In the genomic region with DNA sequence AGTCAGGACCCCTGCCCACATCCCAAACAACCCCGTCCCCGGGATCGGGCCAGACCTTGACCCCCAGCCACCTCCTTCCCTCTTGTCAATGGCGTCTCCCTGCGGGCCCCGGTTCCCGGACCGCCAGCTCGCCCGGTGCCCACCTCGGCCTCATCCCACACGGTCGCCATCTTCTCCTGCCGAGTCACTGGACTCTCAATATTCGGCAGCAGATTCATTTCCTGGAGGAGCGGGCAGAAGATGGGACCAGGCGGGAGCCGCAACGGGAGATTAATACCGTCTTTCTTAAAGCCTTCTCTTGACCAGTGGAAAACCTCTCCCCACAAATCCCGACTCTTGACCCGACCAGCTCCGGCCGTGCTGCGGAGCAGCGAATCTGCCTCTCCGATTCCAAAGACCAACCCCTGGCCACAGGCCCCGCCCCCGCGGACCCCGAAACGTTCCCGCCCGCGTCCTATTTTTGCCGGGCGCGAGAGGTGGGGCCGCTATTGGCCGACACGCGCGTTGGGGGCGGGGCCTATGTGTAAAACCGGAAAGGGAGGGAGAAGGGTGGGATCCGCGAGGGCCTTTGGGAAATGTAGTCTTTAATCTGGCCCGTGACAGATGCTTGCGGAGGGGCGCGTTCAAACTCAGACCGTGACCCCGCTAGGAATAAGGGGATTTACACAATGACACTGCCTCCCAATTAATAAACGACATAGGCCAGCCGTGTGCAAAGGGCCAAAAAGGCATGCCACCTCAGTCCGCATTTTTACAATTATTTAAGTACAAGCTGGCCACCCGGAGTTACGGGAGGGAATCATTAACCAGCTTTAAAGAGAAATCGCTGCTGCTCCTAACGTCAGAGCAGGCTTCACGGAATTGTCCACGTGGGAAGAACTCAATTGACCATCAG, we compare ENCODE assay signal across 8 cellular contexts. TPM values are rescaled to one million over a fixed set of nuclear protein-coding genes. Genes with fewer than 3 reads are reported as not detected.
DNase-seq lines count a peak whose midpoint lies in the region; ATAC-seq and TF ChIP-seq lines count a peak whose summit lies in the region.

TSS of gene PSMC3 (minus strand) at position 378 of the 895 bp plus-strand sequence. CDS start at position 218, 160 bp downstream.

- H3K4me1 Mint-ChIP-seq in chondrocyte (ENCODE audit: low read depth): peaks cover 32% of the 10 kb centered on the region

- no peaks in the 10 kb centered on the region for H3K27me3 ChIP-seq in kidney epithelial cell (ENCODE audit: control insufficient read depth, insufficient read depth, low read length)

- H3K4me3 Mint-ChIP-seq in chondrocyte (ENCODE audit: unreplicated experiment): peak within 1 kb of the TSS; percentile 100

- H3K9me3 Mint-ChIP-seq in chondrocyte (ENCODE audit: low read depth): no peaks in the 10 kb centered on the region

- peak; percentile 89 for TF ChIP-seq POLR2A in GM19193 (IDR thresholded peaks at IDR 0.05; ENCODE audit: extremely low read depth, insufficient read depth, insufficient read length)

- H3K36me3 ChIP-seq in kidney epithelial cell (ENCODE audit: control insufficient read depth, insufficient read depth, low read length): peaks cover 2% of the 10 kb centered on the region

- H3K27ac Mint-ChIP-seq in chondrocyte (ENCODE audit: unreplicated experiment): peak within 1 kb of the TSS; percentile 100

- peaks cover 20% of the 10 kb centered on the region for H3K36me3 Mint-ChIP-seq in chondrocyte (ENCODE audit: low read depth)

- no peaks in the 10 kb centered on the region for H3K27me3 Mint-ChIP-seq in chondrocyte (ENCODE audit: low read depth)

- peak within 1 kb of the TSS; percentile 99 for H3K4me3 ChIP-seq in kidney epithelial cell (ENCODE audit: low read depth, low read length)

- TF ChIP-seq CTCF in chondrocyte (IDR thresholded peaks at IDR 0.05): peak; percentile 15
- TF ChIP-seq CTCF in kidney epithelial cell (IDR thresholded peaks at IDR 0.05; ENCODE audit: insufficient read depth, low read length, poor library complexity, severe bottlenecking): no peak

- peak; percentile 90 to 91 for DNase-seq in AML-193 (lab: John Stamatoyannopoulos, UW)
- DNase-seq in NCI-H510A treated with DMSO at 0.1 percent for 48 hours (lab: John Stamatoyannopoulos, UW): peak; percentile 31
- peak; percentile 99 for DNase-seq in activated CD4-positive, alpha-beta T cell treated with anti-CD3 and anti-CD28 coated beads for 24 hours (ENCODE audit: low read depth in 2 of 2)
- DNase-seq in chondrocyte (ENCODE audit: low spot score): no peak
- DNase-seq in kidney epithelial cell (ENCODE audit: low read depth): peak; percentile 69
- DNase-seq in stimulated activated CD4-positive, alpha-beta T cell treated with anti-CD3 and anti-CD28 coated beads, Interleukin-15, amount 100 ng/mL, for 48 hours (ENCODE audit: low read depth in 2 of 2): peak; percentile 98 to 99

- ATAC-seq in HG03439 (IDR thresholded peaks at IDR 0.05; ENCODE audit: unreplicated experiment): peak; percentile 93

RNA-seq across cellular contexts. Expression of gene PSMC3, which starts in this region (rescaled TPM):
- 100 to 139 TPM (median 108 TPM) in 3 replicates for total RNA-seq in chondrocyte
- 115 and 126 TPM in 2 replicates for total RNA-seq in kidney epithelial cell
